ENCODE assay signal across 32 cellular contexts in genomic region chr13:75978815-75979214, GRCh38.
"Had no signal": no experiment of that assay in that cellular context is flagged by ENCODE, and none has a peak within 500 bp of the region (broad histone marks: within the 10 kb centered on the region; RNA-seq: fewer than 3 reads in every experiment).

No MANE protein-coding gene starts in this region.

- H3K4me1 Mint-ChIP-seq: activated CD4-positive, alpha-beta T cell treated with anti-CD3 and anti-CD28 coated beads, Interleukin-2, amount 10 ng/mL, durations not matched to agents 7 days and 5 days; activated CD8-positive, alpha-beta memory T cell treated with anti-CD3 and anti-CD28 coated beads, Interleukin-2, amount 10 ng/mL, durations not matched to agents 7 days and 5 days; activated naive CD4-positive, alpha-beta T cell treated with anti-CD3 and anti-CD28 coated beads, Interleukin-2, amount 50 U/mL, for 24 hours; activated naive CD8-positive, alpha-beta T cell treated with anti-CD3 and anti-CD28 coated beads for 36 hours; activated naive CD8-positive, alpha-beta T cell treated with anti-CD3 and anti-CD28 coated beads, Interleukin-2, amount 50 U/mL, for 24 hours; central memory CD8-positive, alpha-beta T cell had no signal

- H3K27me3 ChIP-seq: adrenal gland, body of pancreas, dorsolateral prefrontal cortex, esophagus muscularis mucosa had no signal

- H3K9me3 ChIP-seq: adrenal gland, body of pancreas, esophagus muscularis mucosa had no signal

- H3K4me3 Mint-ChIP-seq: activated CD4-positive, alpha-beta T cell treated with anti-CD3 and anti-CD28 coated beads, Interleukin-2, amount 10 ng/mL, durations not matched to agents 7 days and 5 days; activated CD8-positive, alpha-beta memory T cell treated with anti-CD3 and anti-CD28 coated beads, Interleukin-2, amount 10 ng/mL, durations not matched to agents 7 days and 5 days; activated CD8-positive, alpha-beta T cell treated with anti-CD3 and anti-CD28 coated beads for 36 hours; activated naive CD4-positive, alpha-beta T cell treated with anti-CD3 and anti-CD28 coated beads for 36 hours; activated naive CD4-positive, alpha-beta T cell treated with anti-CD3 and anti-CD28 coated beads, Interleukin-2, amount 50 U/mL, for 24 hours; activated naive CD8-positive, alpha-beta T cell treated with anti-CD3 and anti-CD28 coated beads for 36 hours; activated naive CD8-positive, alpha-beta T cell treated with anti-CD3 and anti-CD28 coated beads, Interleukin-2, amount 50 U/mL, for 24 hours; activated T-helper 1 cell treated with anti-CD3 and anti-CD28 coated beads, Interleukin-12 subunit alpha, Interleukin-12 subunit beta, Interleukin-2, Interleukin-4 antibody, amounts not matched to agents 30 ng/mL and 10 ng/mL and 1 ng/mL, durations not matched to agents 14 hours and 24 hours and 36 hours; central memory CD8-positive, alpha-beta T cell; dendritic cell treated with granulocyte-macrophage colony-stimulating factor and Interleukin-4, amounts not matched to agents 40 ng/mL and 50 ng/mL, for 4 days; endodermal cell had no signal

- H3K27me3 Mint-ChIP-seq: activated CD4-positive, alpha-beta T cell treated with anti-CD3 and anti-CD28 coated beads, Interleukin-2, amount 10 ng/mL, durations not matched to agents 7 days and 5 days; activated CD8-positive, alpha-beta memory T cell treated with anti-CD3 and anti-CD28 coated beads, Interleukin-2, amount 10 ng/mL, durations not matched to agents 7 days and 5 days; activated CD8-positive, alpha-beta T cell treated with anti-CD3 and anti-CD28 coated beads for 36 hours; activated naive CD4-positive, alpha-beta T cell treated with anti-CD3 and anti-CD28 coated beads, Interleukin-2, amount 50 U/mL, for 24 hours; activated naive CD8-positive, alpha-beta T cell treated with anti-CD3 and anti-CD28 coated beads for 36 hours; activated naive CD8-positive, alpha-beta T cell treated with anti-CD3 and anti-CD28 coated beads, Interleukin-2, amount 50 U/mL, for 24 hours; central memory CD8-positive, alpha-beta T cell; dendritic cell treated with granulocyte-macrophage colony-stimulating factor and Interleukin-4, amounts not matched to agents 40 ng/mL and 50 ng/mL, for 4 days had no signal

- H3K9me3 Mint-ChIP-seq: activated CD4-positive, alpha-beta T cell treated with anti-CD3 and anti-CD28 coated beads, Interleukin-2, amount 10 ng/mL, durations not matched to agents 7 days and 5 days; activated CD8-positive, alpha-beta T cell treated with anti-CD3 and anti-CD28 coated beads for 36 hours; activated naive CD4-positive, alpha-beta T cell treated with anti-CD3 and anti-CD28 coated beads for 36 hours; activated naive CD4-positive, alpha-beta T cell treated with anti-CD3 and anti-CD28 coated beads, Interleukin-2, amount 50 U/mL, for 24 hours; activated naive CD8-positive, alpha-beta T cell treated with anti-CD3 and anti-CD28 coated beads for 36 hours; activated naive CD8-positive, alpha-beta T cell treated with anti-CD3 and anti-CD28 coated beads, Interleukin-2, amount 50 U/mL, for 24 hours; activated T-helper 1 cell treated with anti-CD3 and anti-CD28 coated beads, Interleukin-12 subunit alpha, Interleukin-12 subunit beta, Interleukin-2, Interleukin-4 antibody, amounts not matched to agents 30 ng/mL and 10 ng/mL and 1 ng/mL, durations not matched to agents 14 hours and 24 hours and 36 hours; activated T-helper 2 cell treated with anti-CD3 and anti-CD28 coated beads, Interferon-gamma antibody, Interleukin-2, Interleukin-4, amounts not matched to agents 10 μg/mL and 5 μg/mL and 100 μg/mL, durations not matched to agents 14 hours and 24 hours and 36 hours; central memory CD8-positive, alpha-beta T cell; dendritic cell treated with granulocyte-macrophage colony-stimulating factor and Interleukin-4, amounts not matched to agents 40 ng/mL and 50 ng/mL, for 4 days; endodermal cell had no signal

- DNase-seq: activated CD4-positive, alpha-beta T cell treated with anti-CD3 and anti-CD28 coated beads for 4 hours; activated CD4-positive, alpha-beta T cell treated with anti-CD3 and anti-CD28 coated beads, Interleukin-2, amount 10 ng/mL, durations not matched to agents 7 days and 5 days; activated CD4-positive, alpha-beta T cell treated with anti-CD3 and anti-CD28 coated beads, Interleukin-2, amount 50 U/mL, for 4 hours; activated CD4-positive, CD25-positive, alpha-beta regulatory T cell; activated CD4-positive, CD25-positive, alpha-beta regulatory T cell treated with anti-CD3 and anti-CD28 coated beads, Interleukin-2, amount 50 U/mL, for 72 hours; activated CD8-positive, alpha-beta memory T cell treated with anti-CD3 and anti-CD28 coated beads, Interleukin-2, amount 10 ng/mL, durations not matched to agents 7 days and 5 days; activated CD8-positive, alpha-beta memory T cell treated with anti-CD3 and anti-CD28 coated beads, Interleukin-2, amount 50 U/mL, for 4 hours; activated CD8-positive, alpha-beta T cell treated with anti-CD3 and anti-CD28 coated beads for 36 hours; activated effector memory CD4-positive, alpha-beta T cell treated with anti-CD3 and anti-CD28 coated beads, Interleukin-2, amount 50 U/mL, for 16 hours; activated naive CD4-positive, alpha-beta T cell treated with anti-CD3 and anti-CD28 coated beads for 36 hours; activated naive CD8-positive, alpha-beta T cell treated with anti-CD3 and anti-CD28 coated beads for 36 hours; activated naive CD8-positive, alpha-beta T cell treated with anti-CD3 and anti-CD28 coated beads, Interleukin-2, amount 50 U/mL, for 24 hours; activated T-cell treated with anti-CD3 and anti-CD28 coated beads, Interleukin-2, amount 50 U/mL, for 1 hour; activated T-cell treated with anti-CD3 and anti-CD28 coated beads, Interleukin-2, amount 50 U/mL, for 48 hours; adrenal gland; amygdala; aorta; body of pancreas; dorsolateral prefrontal cortex; effector memory CD4-positive, alpha-beta T cell; endodermal cell; erythroblast; head of caudate nucleus; hippocampal formation; T-helper 2 cell had no signal

- ATAC-seq: activated CD8-positive, alpha-beta memory T cell treated with anti-CD3 and anti-CD28 coated beads, Interleukin-2, amount 10 ng/mL, durations not matched to agents 7 days and 5 days; activated CD8-positive, alpha-beta T cell treated with anti-CD3 and anti-CD28 coated beads for 36 hours; activated naive CD8-positive, alpha-beta T cell treated with anti-CD3 and anti-CD28 coated beads, Interleukin-2, amount 50 U/mL, for 24 hours; body of pancreas had no signal

- H3K4me1 ChIP-seq: adrenal gland, body of pancreas, esophagus muscularis mucosa had no signal

- H3K27ac ChIP-seq: adrenal gland, body of pancreas, coronary artery, dorsolateral prefrontal cortex, esophagus muscularis mucosa had no signal

- H3K4me3 ChIP-seq: adrenal gland, body of pancreas, coronary artery, dorsolateral prefrontal cortex, esophagus muscularis mucosa had no signal

- H3K36me3 ChIP-seq: adrenal gland, esophagus muscularis mucosa had no signal

- H3K36me3 Mint-ChIP-seq: activated CD8-positive, alpha-beta memory T cell treated with anti-CD3 and anti-CD28 coated beads, Interleukin-2, amount 10 ng/mL, durations not matched to agents 7 days and 5 days; activated naive CD4-positive, alpha-beta T cell treated with anti-CD3 and anti-CD28 coated beads, Interleukin-2, amount 50 U/mL, for 24 hours; activated naive CD8-positive, alpha-beta T cell treated with anti-CD3 and anti-CD28 coated beads for 36 hours had no signal

- H3K27ac Mint-ChIP-seq: activated CD4-positive, alpha-beta T cell treated with anti-CD3 and anti-CD28 coated beads, Interleukin-2, amount 10 ng/mL, durations not matched to agents 7 days and 5 days; activated CD8-positive, alpha-beta memory T cell treated with anti-CD3 and anti-CD28 coated beads, Interleukin-2, amount 10 ng/mL, durations not matched to agents 7 days and 5 days; activated CD8-positive, alpha-beta T cell treated with anti-CD3 and anti-CD28 coated beads for 36 hours; activated naive CD4-positive, alpha-beta T cell treated with anti-CD3 and anti-CD28 coated beads for 36 hours; activated naive CD4-positive, alpha-beta T cell treated with anti-CD3 and anti-CD28 coated beads, Interleukin-2, amount 50 U/mL, for 24 hours; activated naive CD8-positive, alpha-beta T cell treated with anti-CD3 and anti-CD28 coated beads for 36 hours; activated naive CD8-positive, alpha-beta T cell treated with anti-CD3 and anti-CD28 coated beads, Interleukin-2, amount 50 U/mL, for 24 hours; activated T-helper 1 cell treated with anti-CD3 and anti-CD28 coated beads, Interleukin-12 subunit alpha, Interleukin-12 subunit beta, Interleukin-2, Interleukin-4 antibody, amounts not matched to agents 30 ng/mL and 10 ng/mL and 1 ng/mL, durations not matched to agents 14 hours and 24 hours and 36 hours; activated T-helper 2 cell treated with anti-CD3 and anti-CD28 coated beads, Interferon-gamma antibody, Interleukin-2, Interleukin-4, amounts not matched to agents 10 μg/mL and 5 μg/mL and 100 μg/mL, durations not matched to agents 14 hours and 24 hours and 36 hours; dendritic cell treated with granulocyte-macrophage colony-stimulating factor and Interleukin-4, amounts not matched to agents 40 ng/mL and 50 ng/mL, for 4 days; endodermal cell had no signal
